1 cellular context compared by ENCODE assay signal in genomic region chr17:4827399-4827798, GRCh38.
TF ChIP-seq lines count a peak whose summit lies in the region.

No MANE protein-coding gene starts in this region.

TF ChIP-seq in GM23338, 12 proteins besides CTCF, POLR2A, EP300 and RAD21 (continued from another document):
- TF ChIP-seq ZNF462 (CRISPR knock-in tag; IDR thresholded peaks at IDR 0.05): no peak
- no peak for TF ChIP-seq EZH2phosphoT487 (IDR thresholded peaks at IDR 0.05; ENCODE audit: unreplicated experiment)
- no peak for TF ChIP-seq EZH2 (IDR thresholded peaks at IDR 0.05; ENCODE audit: low read depth, unreplicated experiment)
- no peak for TF ChIP-seq ETS1 (IDR thresholded peaks at IDR 0.05)
- TF ChIP-seq JUNB (IDR thresholded peaks at IDR 0.05; ENCODE audit: unreplicated experiment): no peak
- no peak for TF ChIP-seq NANOG (IDR thresholded peaks at IDR 0.05; ENCODE audit: borderline replicate concordance)
- TF ChIP-seq POLR2AphosphoS5 (IDR thresholded peaks at IDR 0.05; ENCODE audit: low read depth): no peak
- TF ChIP-seq ZNF114 (CRISPR knock-in tag; IDR thresholded peaks at IDR 0.05): no peak
